Comparison of ENCODE assay signal across 8 cellular contexts in the genomic region with DNA sequence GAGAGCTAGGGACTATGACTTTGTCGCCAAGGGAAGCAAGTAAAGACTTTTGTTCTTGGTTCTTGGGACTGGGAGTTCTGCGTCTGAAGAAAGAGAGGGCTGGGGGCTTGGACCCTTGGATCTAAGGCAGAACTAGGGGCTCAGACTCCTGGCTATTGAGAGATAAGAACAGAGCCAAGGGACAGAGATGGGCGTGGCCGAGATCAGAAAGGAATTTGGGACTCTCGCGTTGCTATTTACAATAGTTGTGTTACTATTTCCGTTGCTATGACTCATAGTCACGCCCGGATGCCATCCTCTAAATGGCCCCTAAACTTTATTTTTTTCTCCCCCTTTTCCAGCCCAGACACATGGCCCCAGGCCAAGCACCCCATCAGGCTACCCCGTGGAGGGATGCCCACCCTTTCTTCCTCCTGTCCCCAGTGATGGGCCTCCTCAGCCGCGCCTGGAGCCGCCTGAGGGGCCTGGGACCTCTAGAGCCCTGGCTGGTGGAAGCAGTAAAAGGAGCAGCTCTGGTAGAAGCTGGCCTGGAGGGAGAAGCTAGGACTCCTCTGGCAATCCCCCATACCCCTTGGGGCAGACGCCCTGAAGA. TPM values are rescaled to one million over a fixed set of nuclear protein-coding genes. Genes with fewer than 3 reads are reported as not detected.
DNase-seq lines count a peak whose midpoint lies in the region; ATAC-seq and TF ChIP-seq lines count a peak whose summit lies in the region.

No MANE protein-coding gene starts in this region.

- intact Hi-C loops in left ventricle myocardium inferior (cut with micrococcal nuclease) (no loop called here), psoas muscle (cut with DNase I) (loop anchor here in 1 of 2 donors (5.0 kb wide), 1 partner anchor 94 kb away; the partner anchor contains the start of gene FTL), aorta (cut with DNase I) (loop anchor here (5.0 to 10.0 kb wide), 2 partner anchors 92 to 94 kb away; partner anchors contain the start of gene FTL (in 2 of the 2))

- H3K27ac ChIP-seq in angular gyrus (ENCODE audit: low read depth, low read length) (peak overlapping the region; percentile 98), left ventricle myocardium inferior (replicated peaks) (peak overlapping the region; percentile 100), psoas muscle (peak overlapping the region; percentile 100), aorta (ENCODE audit: low read depth in 1 of 2, low read length in 2 of 2) (peak overlapping the region; percentile 71 to 93)

- DNase-seq in NCI-H1417 (lab: John Stamatoyannopoulos, UW) (peak; percentile 53 to 73 (median 56)), NCI-H1417 treated with DMSO at 0.1 percent for 48 hours (lab: John Stamatoyannopoulos, UW) (no peak), NB4 (ENCODE audit: low read depth) (peak; percentile 90), left ventricle myocardium inferior (peak; percentile 84), psoas muscle (peak; percentile 84 to 92), aorta (peak; percentile 92)

- H3K27ac Mint-ChIP-seq in T-helper 1 cell treated with Interleukin-12 subunit alpha and Interleukin-12 subunit beta and Interleukin-4 antibody, amounts not matched to agents 30 μg/mL and 1 μg/mL, for 36 hours, result peak overlapping the region; percentile 100

- peaks cover 73% of the 10 kb centered on the region for H3K4me1 ChIP-seq in left ventricle myocardium inferior
- H3K4me1 ChIP-seq in psoas muscle, result peaks cover 43% of the 10 kb centered on the region
- no peaks in the 10 kb centered on the region for H3K4me1 ChIP-seq in aorta (ENCODE audit: control insufficient read depth in 1 of 2, insufficient read depth in 2 of 2, low read length in 2 of 2)

- H3K9me3 ChIP-seq in left ventricle myocardium inferior (replicated peaks), result no peaks in the 10 kb centered on the region
- H3K9me3 ChIP-seq in psoas muscle, result no peaks in the 10 kb centered on the region
- no peaks in the 10 kb centered on the region for H3K9me3 ChIP-seq in aorta (ENCODE audit: control insufficient read depth, low read length)

- peak overlapping the region; percentile 98 for H3K4me3 Mint-ChIP-seq in T-helper 1 cell treated with Interleukin-12 subunit alpha and Interleukin-12 subunit beta and Interleukin-4 antibody, amounts not matched to agents 30 μg/mL and 1 μg/mL, for 36 hours

- H3K36me3 Mint-ChIP-seq in T-helper 1 cell treated with Interleukin-12 subunit alpha and Interleukin-12 subunit beta and Interleukin-4 antibody, amounts not matched to agents 30 μg/mL and 1 μg/mL, for 36 hours (ENCODE audit: low read depth), result peaks cover 39% of the 10 kb centered on the region

- ATAC-seq in psoas muscle, result peak; percentile 69 to 79 (median 74)
- ATAC-seq in aorta (ENCODE audit: low FRiP score), result peak; percentile 81

- H3K4me3 ChIP-seq in NB4 (ENCODE audit: low read depth, low read length) (peak overlapping the region; percentile 94), left ventricle myocardium inferior (peak overlapping the region; percentile 98), psoas muscle (peak overlapping the region; percentile 99), aorta (ENCODE audit: low read length in 2 of 2) (peak overlapping the region; percentile 29 to 99)

- H3K27me3 Mint-ChIP-seq in T-helper 1 cell treated with Interleukin-12 subunit alpha and Interleukin-12 subunit beta and Interleukin-4 antibody, amounts not matched to agents 30 μg/mL and 1 μg/mL, for 36 hours (ENCODE audit: low read depth), result peaks cover 4% of the 10 kb centered on the region

- peaks cover 49% of the 10 kb centered on the region for H3K36me3 ChIP-seq in left ventricle myocardium inferior
- peaks cover 0 to 46% of the 10 kb centered on the region in 2 donors for H3K36me3 ChIP-seq in psoas muscle (ENCODE audit: insufficient read depth in 1 of 2, low read depth in 1 of 2)
- H3K36me3 ChIP-seq in aorta (ENCODE audit: control insufficient read depth in 1 of 2, insufficient read depth in 2 of 2, low read length in 1 of 2), result peaks cover 0 to 4% of the 10 kb centered on the region in 2 donors

- TF ChIP-seq CTCF in NB4 (IDR thresholded peaks at IDR 0.05; ENCODE audit: low read depth, low read length), result no peak
- TF ChIP-seq CTCF in left ventricle myocardium inferior (IDR thresholded peaks at IDR 0.05; ENCODE audit: borderline replicate concordance), result no peak
- TF ChIP-seq CTCF in psoas muscle (IDR thresholded peaks at IDR 0.05), result no peak

- no peaks in the 10 kb centered on the region for H3K9me3 Mint-ChIP-seq in T-helper 1 cell treated with Interleukin-12 subunit alpha and Interleukin-12 subunit beta and Interleukin-4 antibody, amounts not matched to agents 30 μg/mL and 1 μg/mL, for 36 hours

- H3K27me3 ChIP-seq in left ventricle myocardium inferior (ENCODE audit: low read depth), result no peaks in the 10 kb centered on the region
- H3K27me3 ChIP-seq in psoas muscle (ENCODE audit: insufficient read depth in 3 of 3, low read length in 2 of 3), result no peaks in the 10 kb centered on the region
- H3K27me3 ChIP-seq in aorta (ENCODE audit: control insufficient read depth in 1 of 2, insufficient read depth in 2 of 2, low read length in 1 of 2), result no peaks in the 10 kb centered on the region

- no peak for TF ChIP-seq POLR2A in NB4 (IDR thresholded peaks at IDR 0.05; ENCODE audit: extremely low read depth, insufficient read length)

- WGBS in psoas muscle, 3 donors, result 0 to 1% (median 1%) methylated on average over 14 of the region's 14 CpGs
- WGBS in aorta, 2 donors, result 1% methylated on average over 14 of the region's 14 CpGs

- peaks cover 46% of the 10 kb centered on the region for H3K4me1 Mint-ChIP-seq in T-helper 1 cell treated with Interleukin-12 subunit alpha and Interleukin-12 subunit beta and Interleukin-4 antibody, amounts not matched to agents 30 μg/mL and 1 μg/mL, for 36 hours (ENCODE audit: low read depth)

RNA-seq across cellular contexts. Expression of gene PPP1R15A, which starts 0.8 kb away (rescaled TPM):
- total RNA-seq in left ventricle myocardium inferior (76.4 TPM), psoas muscle (10 to 100 TPM; 34.5 to 93.4 (median 41.3) TPM), aorta (100 to 1,000 TPM in 1 of 2 donors, 10 to 100 TPM in 1; 57.2 to 182 TPM)
- polyA plus RNA-seq in psoas muscle (10 to 100 TPM; 61.1 to 86.3 (median 83.7) TPM), aorta (10 to 100 TPM; 64.9 to 95.4 TPM)

RNA-seq across cellular contexts. Expression of gene PLEKHA4, which starts 4.6 kb away (rescaled TPM):
- total RNA-seq in left ventricle myocardium inferior (24.7 TPM), psoas muscle (10 to 100 TPM in 3 of 4 donors, 1 to 10 TPM in 1; 9.4 to 30.0 (median 20.2) TPM), aorta (10 to 100 TPM; 94.9 to 97.2 TPM)
- polyA plus RNA-seq in psoas muscle (10 to 100 TPM; 11.1 to 14.9 (median 12.3) TPM), aorta (100 to 1,000 TPM; 193 to 223 TPM)

RNA-seq across cellular contexts. Expression of gene TULP2, which starts 25.6 kb away (rescaled TPM):
- 0.55 TPM for total RNA-seq in left ventricle myocardium inferior
- total RNA-seq in psoas muscle, result under 1 TPM in 2 of 4 donors, not detected in 2; 0.13 to 0.17 TPM
- under 1 TPM in 2 of 3 donors, not detected in 1; 0.06 to 0.07 TPM for polyA plus RNA-seq in psoas muscle
- total RNA-seq in aorta, result 1 to 10 TPM in 1 of 2 donors, under 1 TPM in 1; 0.84 to 1.3 TPM
- not detected for polyA plus RNA-seq in aorta

RNA-seq across cellular contexts. Expression of gene NUCB1, which starts 27.1 kb away (rescaled TPM):
- total RNA-seq in left ventricle myocardium inferior (221 TPM), psoas muscle (100 to 1,000 TPM in 2 of 4 donors, 10 to 100 TPM in 2; 86.4 to 143 (median 101) TPM), aorta (100 to 1,000 TPM; 276 to 380 TPM)
- polyA plus RNA-seq in psoas muscle (10 to 100 TPM; 49.9 to 97.1 (median 90.7) TPM), aorta (100 to 1,000 TPM in 1 of 2 donors, 10 to 100 TPM in 1; 82.9 to 375 TPM)

RNA-seq across cellular contexts. Expression of gene HSD17B14, which starts 36.7 kb away (rescaled TPM):
- 1.8 TPM for total RNA-seq in left ventricle myocardium inferior
- 1 to 10 TPM in 1 of 4 donors, under 1 TPM in 3; 0.61 to 1.2 (median 0.80) TPM for total RNA-seq in psoas muscle
- under 1 TPM; 0.15 to 0.66 (median 0.29) TPM for polyA plus RNA-seq in psoas muscle
- total RNA-seq in aorta, result 10 to 100 TPM; 13.7 to 16.1 TPM
- polyA plus RNA-seq in aorta, result 10 to 100 TPM; 14.3 to 18.9 TPM
